ENCODE assay signal across 11 cellular contexts in genomic region chr15:41957021-41957897, GRCh38. TPM values are rescaled to one million over a fixed set of nuclear protein-coding genes. Genes with fewer than 3 reads are reported as not detected.
DNase-seq lines count a peak whose midpoint lies in the region; ATAC-seq and TF ChIP-seq lines count a peak whose summit lies in the region.
"Had no signal": no experiment of that assay in that cellular context is flagged by ENCODE, and none has a peak within 500 bp of the region (broad histone marks: within the 10 kb centered on the region; RNA-seq: fewer than 3 reads in every experiment).

No MANE protein-coding gene starts in this region.

- H3K4me1 ChIP-seq in lower lobe of right lung (peaks cover 38% of the 10 kb centered on the region), prostate gland (replicated peaks) (peaks cover 4% of the 10 kb centered on the region)

- intact Hi-C loops in lower lobe of right lung (cut with DNase I) (no loop called here), prostate gland (cut with DNase I) (no loop called here)

- no peaks in the 10 kb centered on the region for H3K9me3 ChIP-seq in lower lobe of right lung
- H3K9me3 ChIP-seq in prostate gland: no peaks in the 10 kb centered on the region
- H3K9me3 ChIP-seq: right lobe of liver, suprapubic skin had no signal

- peak overlapping the region; percentile 51 for H3K27ac ChIP-seq in lower lobe of right lung
- H3K27ac ChIP-seq in prostate gland: no peak overlapping the region
- H3K27ac ChIP-seq: right lobe of liver, suprapubic skin had no signal

- POLR2A ChIA-PET in naive thymus-derived CD8-positive, alpha-beta T cell (lab: Charles Lee): interaction anchor here (1.4 kb wide), 1 partner anchor 15 kb away, joined by 3 read pairs; the partner anchor contains the start of gene EHD4
- POLR2A ChIA-PET in T-cell (lab: Charles Lee): interaction anchor here (0.5 to 0.8 kb wide), 2 partner anchors 15 to 475 kb away, joined by 3 to 4 read pairs; partner anchors contain the start of gene EHD4 (in 1 of the 2)

- H3K27me3 Mint-ChIP-seq in naive thymus-derived CD8-positive, alpha-beta T cell: no peaks in the 10 kb centered on the region
- H3K27me3 Mint-ChIP-seq in T-cell: no peaks in the 10 kb centered on the region

- H3K36me3 Mint-ChIP-seq in naive thymus-derived CD8-positive, alpha-beta T cell: peaks cover 7 to 28% (median 19%) of the 10 kb centered on the region in 3 donors
- peaks cover 25% of the 10 kb centered on the region for H3K36me3 Mint-ChIP-seq in T-cell

- peak; percentile 90 for ATAC-seq in GM21447 (IDR thresholded peaks at IDR 0.05; ENCODE audit: unreplicated experiment)
- ATAC-seq in lower lobe of right lung: peak; percentile 32 to 42
- no peak for ATAC-seq in naive thymus-derived CD8-positive, alpha-beta T cell
- ATAC-seq in T-cell (replicated peaks in 1 of 4): no peak

- H3K4me1 Mint-ChIP-seq in naive thymus-derived CD8-positive, alpha-beta T cell: peaks cover 8 to 18% (median 13%) of the 10 kb centered on the region in 4 donors
- peaks cover 18 to 27% (median 27%) of the 10 kb centered on the region in 3 donors for H3K4me1 Mint-ChIP-seq in T-cell

- H3K27ac Mint-ChIP-seq in naive thymus-derived CD8-positive, alpha-beta T cell: peak overlapping the region in 2 of 10 donors; percentile 28 to 34
- peak overlapping the region in 1 of 2 donors; percentile 39 for H3K27ac Mint-ChIP-seq in T-cell

- H3K27me3 ChIP-seq in lower lobe of right lung (ENCODE audit: low read depth) (no peaks in the 10 kb centered on the region), prostate gland (replicated peaks; ENCODE audit: insufficient read depth) (no peaks in the 10 kb centered on the region)
- H3K27me3 ChIP-seq: right lobe of liver, suprapubic skin had no signal

- TF ChIP-seq CTCF in GM12865 (IDR thresholded peaks at IDR 0.05; ENCODE audit: insufficient read depth, low read depth, low read length, missing control alignments): no peak
- no peak for TF ChIP-seq CTCF in lower lobe of right lung (IDR thresholded peaks at IDR 0.05)
- TF ChIP-seq CTCF in prostate gland (IDR thresholded peaks at IDR 0.05): no peak

- H3K36me3 ChIP-seq in lower lobe of right lung (peaks cover 16% of the 10 kb centered on the region), prostate gland (peaks cover 0 to 8% of the 10 kb centered on the region in 2 donors)

- TF ChIP-seq POLR2A in prostate gland (IDR thresholded peaks at IDR 0.05): no peak

- 87% methylated on average over 12 of the region's 12 CpGs for WGBS in prostate gland

- peaks cover 0 to 4% (median 0%) of the 10 kb centered on the region in 9 donors for H3K9me3 Mint-ChIP-seq in naive thymus-derived CD8-positive, alpha-beta T cell
- no peaks in the 10 kb centered on the region for H3K9me3 Mint-ChIP-seq in T-cell

- DNase-seq in GM12865 (ENCODE audit: low read depth) (peak; percentile 86), M059J (ENCODE audit: low read depth) (peak; percentile 5), lower lobe of right lung (no peak), T-cell (no peak), prostate gland (ENCODE audit: low spot score) (no peak)
- no peak for DNase-seq in naive thymus-derived CD8-positive, alpha-beta T cell
- no peak for DNase-seq in stimulated activated CD4-positive, alpha-beta T cell treated with anti-CD3 and anti-CD28 coated beads, Interleukin-2, amount 100 ng/mL, for 48 hours
- DNase-seq: NCI-H1694 treated with DMSO at 0.1 percent for 48 hours had no signal

- CTCF ChIA-PET in T-cell (lab: Charles Lee): interaction anchor here in 1 of 2 donors (1.3 kb wide), 1 partner anchor 13 kb away, joined by 3 read pairs; no protein-coding TSS in a partner anchor

- H3K4me3 ChIP-seq in GM12865 (ENCODE audit: low read depth, low read length) (no peak overlapping the region), lower lobe of right lung (no peak overlapping the region), prostate gland (no peak overlapping the region)
- H3K4me3 ChIP-seq: right lobe of liver, suprapubic skin had no signal

- no peak overlapping the region for H3K4me3 Mint-ChIP-seq in naive thymus-derived CD8-positive, alpha-beta T cell
- no peak overlapping the region for H3K4me3 Mint-ChIP-seq in T-cell

RNA-seq across cellular contexts. Expression of gene EHD4, which starts 15.1 kb away (rescaled TPM):
- total RNA-seq in M059J (2014; rRNA removed; shearing (Covaris generic)): 21.8 and 28.6 TPM in 2 replicates
- total RNA-seq in lower lobe of right lung (35.0 TPM), T-cell (10 to 100 TPM; 11.7 to 46.8 (median 16.8) TPM), prostate gland (10 to 100 TPM; 18.4 to 22.6 TPM)
- total RNA-seq in naive thymus-derived CD8-positive, alpha-beta T cell: 10 to 100 TPM in 1 of 2 experiments, 1 to 10 TPM in 1; 9.1 to 10.4 TPM
- polyA plus RNA-seq in naive thymus-derived CD8-positive, alpha-beta T cell: 1 to 10 TPM; 5.2 to 7.6 (median 5.9) TPM

Comparison
In these comparisons a context has a peak if more than half of its experiments do, and no peak if none do; other contexts are left out.
1. DNase-seq: peak in GM12865 (single experiment) and M059J (single experiment); none in lower lobe of right lung (single experiment), naive thymus-derived CD8-positive, alpha-beta T cell (0 of 10), T-cell (0 of 34), stimulated activated CD4-positive, alpha-beta T cell treated with anti-CD3 and anti-CD28 coated beads, Interleukin-2, amount 100 ng/mL, for 48 hours (0 of 2) and prostate gland (single experiment).
2. ATAC-seq: peak in GM21447 (single experiment) and lower lobe of right lung (2 of 2); none in naive thymus-derived CD8-positive, alpha-beta T cell (0 of 2) and T-cell (0 of 4).